In genomic region chr22:21941921-21942320, GRCh38 we compare ENCODE assay signal across 10 cellular contexts. TPM values are rescaled to one million over a fixed set of nuclear protein-coding genes. Genes with fewer than 3 reads are reported as not detected.
A peak's percentile ranks its signal among the peaks of the same experiment; 100 is the strongest.
DNase-seq lines count a peak whose midpoint lies in the region; ATAC-seq and TF ChIP-seq lines count a peak whose summit lies in the region.
"Had no signal": no experiment of that assay in that cellular context is flagged by ENCODE, and none has a peak within 500 bp of the region (broad histone marks: within the 10 kb centered on the region; RNA-seq: fewer than 3 reads in every experiment).

No MANE protein-coding gene starts in this region.

- no peaks in the 10 kb centered on the region for H3K9me3 Mint-ChIP-seq in naive thymus-derived CD8-positive, alpha-beta T cell

- TF ChIP-seq CTCF in colonic mucosa (IDR thresholded peaks at IDR 0.05): no peak
- no peak for TF ChIP-seq CTCF in vagina (IDR thresholded peaks at IDR 0.05)

- H3K4me3 Mint-ChIP-seq in naive thymus-derived CD8-positive, alpha-beta T cell: no peak overlapping the region

- no peak for TF ChIP-seq POLR2A in vagina (IDR thresholded peaks at IDR 0.05)

- ATAC-seq in Right ventricle myocardium superior (ENCODE audit: poor library complexity): no peak
- ATAC-seq in naive thymus-derived CD8-positive, alpha-beta T cell: no peak
- ATAC-seq in HG02798 (IDR thresholded peaks at IDR 0.05; ENCODE audit: poor library complexity, unreplicated experiment): no peak

- POLR2A ChIA-PET in naive thymus-derived CD8-positive, alpha-beta T cell (lab: Charles Lee): interaction anchor here (2.2 kb wide), 1 partner anchor 11 kb away, joined by 7 read pairs; the partner anchor contains the start of gene PPM1F

- intact Hi-C loops in cardiac septum (cut with DNase I): loop anchor here (5.0 kb wide), 1 partner anchor 275 kb away; the partner anchor contains the start of gene PPIL2
- intact Hi-C loops in Right ventricle myocardium superior (cut with DNase I): no loop called here
- intact Hi-C loops in colonic mucosa (cut with DNase I): no loop called here
- intact Hi-C loops in vagina (cut with DNase I): no loop called here

- H3K4me1 ChIP-seq in colonic mucosa: peaks cover 16% of the 10 kb centered on the region
- peaks cover 94% of the 10 kb centered on the region for H3K4me1 ChIP-seq in vagina

- H3K9me3 ChIP-seq in colonic mucosa (no peaks in the 10 kb centered on the region), vagina (no peaks in the 10 kb centered on the region)

- H3K27me3 ChIP-seq in colonic mucosa: no peaks in the 10 kb centered on the region
- H3K27me3 ChIP-seq in vagina: no peaks in the 10 kb centered on the region

- H3K36me3 Mint-ChIP-seq in naive thymus-derived CD8-positive, alpha-beta T cell: peaks cover 0 to 23% (median 2%) of the 10 kb centered on the region in 3 donors

- H3K27me3 Mint-ChIP-seq in naive thymus-derived CD8-positive, alpha-beta T cell: no peaks in the 10 kb centered on the region

- H3K36me3 ChIP-seq in colonic mucosa (no peaks in the 10 kb centered on the region), vagina (peaks cover 0 to 22% of the 10 kb centered on the region in 2 donors)

- H3K4me1 Mint-ChIP-seq in naive thymus-derived CD8-positive, alpha-beta T cell: peaks cover 24 to 52% (median 40%) of the 10 kb centered on the region in 4 donors

- H3K27ac ChIP-seq in colonic mucosa: peak overlapping the region; percentile 60
- H3K27ac ChIP-seq in vagina: peak overlapping the region; percentile 88

- DNase-seq in cardiac septum (ENCODE audit: low spot score): peak; percentile 56
- DNase-seq in Right ventricle myocardium superior: no peak
- no peak for DNase-seq in colonic mucosa
- DNase-seq in naive thymus-derived CD8-positive, alpha-beta T cell: no peak
- no peak for DNase-seq in vagina (ENCODE audit: extremely low spot score in 2 of 2)
- no peak for DNase-seq in SIG-M5 treated with dmso at 0.1 percent for 504 hours (lab: John Stamatoyannopoulos, UW; ENCODE audit: unreplicated experiment)
- DNase-seq in SHP77 (lab: John Stamatoyannopoulos, UW): no peak
- DNase-seq: activated CD8-positive, alpha-beta memory T cell treated with anti-CD3 and anti-CD28 coated beads, Interleukin-2, amount 50 U/mL, for 4 hours; NCI-H2107 had no signal

- peak overlapping the region in 9 of 10 donors; percentile 21 to 87 (median 77) for H3K27ac Mint-ChIP-seq in naive thymus-derived CD8-positive, alpha-beta T cell

- no peak overlapping the region for H3K4me3 ChIP-seq in colonic mucosa
- H3K4me3 ChIP-seq in vagina: no peak overlapping the region

- no peak overlapping the region for H3K9ac ChIP-seq in colonic mucosa (ENCODE audit: low read depth in 2 of 2, low read length in 2 of 2)

RNA-seq across cellular contexts. Expression of gene PPM1F, which starts 10.7 kb away (rescaled TPM):
- total RNA-seq in cardiac septum (20.5 TPM), Right ventricle myocardium superior (19.3 TPM), colonic mucosa (10 to 100 TPM in 1 of 2 donors, 1 to 10 TPM in 1; 9.5 to 15.3 TPM), vagina (35.6 TPM)
- total RNA-seq in naive thymus-derived CD8-positive, alpha-beta T cell: 10 to 100 TPM; 23.6 to 25.1 TPM
- polyA plus RNA-seq in naive thymus-derived CD8-positive, alpha-beta T cell: 1 to 10 TPM; 8.3 to 9.9 (median 9.6) TPM

RNA-seq across cellular contexts. Expression of gene TOP3B, which starts 40.7 kb away (rescaled TPM):
- total RNA-seq in cardiac septum (13.1 TPM), Right ventricle myocardium superior (9.0 TPM), colonic mucosa (10 to 100 TPM; 20.1 to 37.4 TPM), vagina (42.7 TPM)
- total RNA-seq in naive thymus-derived CD8-positive, alpha-beta T cell: 10 to 100 TPM; 69.6 to 70.5 TPM
- 10 to 100 TPM in 2 of 3 donors, 1 to 10 TPM in 1; 9.6 to 18.3 (median 11.2) TPM for polyA plus RNA-seq in naive thymus-derived CD8-positive, alpha-beta T cell
